In the genomic region with DNA sequence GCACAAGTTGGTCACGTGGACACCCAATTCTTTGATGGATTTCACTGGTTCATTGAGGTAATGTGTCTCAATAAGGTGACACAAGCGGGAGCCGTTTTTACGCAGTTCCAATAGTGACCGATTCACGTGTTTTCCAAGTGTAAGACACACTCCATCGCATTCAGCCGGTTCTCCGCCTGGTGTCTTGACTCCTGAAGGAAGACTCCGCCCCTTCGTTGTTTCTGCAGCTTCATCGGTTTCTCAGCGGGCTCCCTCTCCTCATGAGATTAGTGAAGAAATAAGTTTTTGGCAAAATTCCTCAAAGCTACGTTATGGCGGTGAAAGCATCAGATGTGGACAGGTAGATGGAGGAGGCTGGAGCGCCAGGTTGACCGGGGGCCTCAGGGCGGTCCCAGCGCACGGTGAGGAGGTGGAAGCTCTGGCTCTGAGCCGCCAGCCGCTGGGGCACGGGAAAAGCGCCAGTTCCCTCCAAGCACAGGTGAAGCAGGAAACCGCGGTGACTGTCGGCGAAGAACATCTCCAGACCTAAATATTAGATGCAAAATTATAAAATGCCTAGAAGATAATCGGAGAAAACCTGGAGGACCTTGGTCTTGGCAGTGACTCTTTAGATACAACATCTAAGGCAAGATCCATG, we compare ENCODE assay signal across 30 cellular contexts. TPM values are rescaled to one million over a fixed set of nuclear protein-coding genes. Genes with fewer than 3 reads are reported as not detected.
DNase-seq lines count a peak whose midpoint lies in the region; ATAC-seq, FAIRE-seq and TF ChIP-seq lines count a peak whose summit lies in the region.
"Had no signal": no experiment of that assay in that cellular context is flagged by ENCODE, and none has a peak within 500 bp of the region (broad histone marks: within the 10 kb centered on the region; RNA-seq: fewer than 3 reads in every experiment).

No MANE protein-coding gene starts in this region.

- CTCF ChIA-PET in activated CD4-positive, alpha-beta T cell treated with anti-CD3 and anti-CD28 coated beads for 36 hours (lab: Charles Lee), result interaction anchor here (0.7 to 13.4 kb wide), 3 partner anchors 11 to 318 kb away, joined by 4 to 114 read pairs (median 36); no protein-coding TSS in a partner anchor
- CTCF ChIA-PET in activated CD4-positive, alpha-beta memory T cell treated with anti-CD3 and anti-CD28 coated beads for 36 hours (lab: Charles Lee), result interaction anchor here (4.4 kb wide), 1 partner anchor 11 kb away, joined by 23 read pairs; no protein-coding TSS in a partner anchor
- CTCF ChIA-PET in K562 (lab: Yijun Ruan, JAX; ENCODE audit: low intra/inter-chr PET ratio) (no interaction called here), PC-3 (lab: Charles Lee) (no interaction called here)

- no peaks in the 10 kb centered on the region for H3K9me2 ChIP-seq in PC-3 (replicated peaks; ENCODE audit: low read length)

- TF ChIP-seq RAD21 in K562 (CRISPR knock-in tag; conservative IDR thresholded peaks at IDR 0.05 in 1 of 2, IDR thresholded peaks at IDR 0.05 in 1 of 2), result no peak

- no peaks in the 10 kb centered on the region for H3K36me3 ChIP-seq in CD4-positive, CD25-positive, alpha-beta regulatory T cell (ENCODE audit: control insufficient read depth, insufficient read depth, low read length)
- H3K36me3 ChIP-seq in K562 (ENCODE audit: control insufficient read depth, insufficient read depth, low read length), result no peaks in the 10 kb centered on the region
- no peaks in the 10 kb centered on the region for H3K36me3 ChIP-seq in PC-3 (ENCODE audit: low read depth, low read length)
- H3K36me3 ChIP-seq: colonic mucosa, neutrophil had no signal

- H2AFZ ChIP-seq in K562 (ENCODE audit: low read depth, low read length), result 0 out of 2 replicates have a peak overlapping the region, but pooled peaks have one; percentile 20
- H2AFZ ChIP-seq in PC-3 (ENCODE audit: low read length), result no peak overlapping the region

- H4K20me1 ChIP-seq in K562 (replicated peaks; ENCODE audit: control insufficient read depth, insufficient read depth, low read length) (no peaks in the 10 kb centered on the region), PC-3 (ENCODE audit: low read length) (no peaks in the 10 kb centered on the region)

- H3K4me1 ChIP-seq in CD4-positive, CD25-positive, alpha-beta regulatory T cell (ENCODE audit: control insufficient read depth, insufficient read depth, low read length, poor library complexity, severe bottlenecking), result peaks cover 25% of the 10 kb centered on the region
- H3K4me1 ChIP-seq in K562 (replicated peaks in 1 of 2; ENCODE audit: control insufficient read depth in 2 of 2, insufficient read depth in 2 of 2, low read length in 2 of 2) (peaks cover 2% of the 10 kb centered on the region in 2 experiments; a peak in 2 of 5 replicates), PC-3 (ENCODE audit: insufficient read depth, low read length) (peaks cover 26% of the 10 kb centered on the region)
- H3K4me1 ChIP-seq: colonic mucosa had no signal

- WGBS in K562 (ENCODE audit: insufficient coverage, low coverage, missing lambda C conversion rate), result 69% methylated on average over 29 of the region's 29 CpGs

- peak overlapping the region; percentile 93 for H3K4me3 Mint-ChIP-seq in activated CD4-positive, alpha-beta T cell treated with anti-CD3 and anti-CD28 coated beads for 36 hours
- H3K4me3 Mint-ChIP-seq in CD4-positive, CD25-positive, alpha-beta regulatory T cell, result peak overlapping the region in 3 of 4 donors; percentile 29 to 67 (median 64)
- H3K4me3 Mint-ChIP-seq in activated CD4-positive, alpha-beta memory T cell treated with anti-CD3 and anti-CD28 coated beads for 36 hours, result peak overlapping the region; percentile 31
- H3K4me3 Mint-ChIP-seq: B cell, memory B cell had no signal

- H3K4me3 ChIP-seq in CD4-positive, CD25-positive, alpha-beta regulatory T cell (ENCODE audit: low read depth, low read length), result peak overlapping the region; percentile 22
- H3K4me3 ChIP-seq in K562 (no peak overlapping the region), PC-3 (ENCODE audit: low read length) (no peak overlapping the region)
- H3K4me3 ChIP-seq: colonic mucosa had no signal

- TF ChIP-seq EP300 in K562 (IDR thresholded peaks at IDR 0.05; ENCODE audit: low read length), result no peak

- H3K4me1 Mint-ChIP-seq in activated CD4-positive, alpha-beta T cell treated with anti-CD3 and anti-CD28 coated beads for 36 hours, result peaks cover 71% of the 10 kb centered on the region
- H3K4me1 Mint-ChIP-seq in CD4-positive, CD25-positive, alpha-beta regulatory T cell, result peaks cover 30 to 55% (median 42%) of the 10 kb centered on the region in 4 donors
- H3K4me1 Mint-ChIP-seq in activated CD4-positive, alpha-beta memory T cell treated with anti-CD3 and anti-CD28 coated beads for 36 hours (ENCODE audit: low read depth), result peaks cover 71% of the 10 kb centered on the region

- no peak for DNase-seq in activated CD4-positive, alpha-beta T cell treated with anti-CD3 and anti-CD28 coated beads for 36 hours
- no peak for DNase-seq in activated CD4-positive, alpha-beta T cell treated with anti-CD3 and anti-CD28 coated beads, Interleukin-2, amount 50 U/mL, for 4 hours
- DNase-seq in CD4-positive, CD25-positive, alpha-beta regulatory T cell, result no peak
- no peak for DNase-seq in activated CD4-positive, alpha-beta memory T cell treated with anti-CD3 and anti-CD28 coated beads for 36 hours
- no peak for DNase-seq in K562 (ENCODE audit: extremely low read depth in 1 of 4, low spot score in 3 of 4)
- no peak for DNase-seq in caudate nucleus (lab: John Stamatoyannopoulos, UW)
- DNase-seq in COLO668 (lab: John Stamatoyannopoulos, UW; ENCODE audit: unreplicated experiment), result no peak
- no peak for DNase-seq in PC-3
- DNase-seq: activated CD4-positive, alpha-beta T cell treated with anti-CD3 and anti-CD28 coated beads, Interleukin-2, amount 50 U/mL, for 1 hour; amniotic stem cell; Calu3; colonic mucosa; KG1; left colon; MM.1S; NCI-H1436; NCI-H446 treated with DMSO at 0.1 percent for 48 hours; NK-92 treated with Interleukin-12 subunit alpha and Interleukin-12 subunit beta, amount 100 ng/mL, for 24 hours had no signal

- H3F3A ChIP-seq in PC-3 (ENCODE audit: low read length, unreplicated experiment), result no peaks in the 10 kb centered on the region

- H3K27me3 Mint-ChIP-seq in activated CD4-positive, alpha-beta T cell treated with anti-CD3 and anti-CD28 coated beads for 36 hours, result no peaks in the 10 kb centered on the region
- H3K27me3 Mint-ChIP-seq in CD4-positive, CD25-positive, alpha-beta regulatory T cell, result no peaks in the 10 kb centered on the region
- H3K27me3 Mint-ChIP-seq in activated CD4-positive, alpha-beta memory T cell treated with anti-CD3 and anti-CD28 coated beads for 36 hours, result no peaks in the 10 kb centered on the region

- no peak for FAIRE-seq in K562 (lab: Jason Lieb, UNC)
- FAIRE-seq: frontal cortex, GM12891, urothelium cell line had no signal

- no peak overlapping the region for H3K27ac ChIP-seq in CD4-positive, CD25-positive, alpha-beta regulatory T cell (ENCODE audit: insufficient read depth, low read length, poor library complexity, severe bottlenecking)
- H3K27ac ChIP-seq in K562 (ENCODE audit: extremely low read depth, low read depth, low read length), result no peak overlapping the region
- H3K27ac ChIP-seq in caudate nucleus (ENCODE audit: low read depth, low read length), result no peak overlapping the region
- no peak overlapping the region for H3K27ac ChIP-seq in PC-3 (ENCODE audit: low read length)
- H3K27ac ChIP-seq: colonic mucosa, neutrophil had no signal

- ATAC-seq in activated CD4-positive, alpha-beta T cell treated with anti-CD3 and anti-CD28 coated beads for 36 hours, result no peak
- no peak for ATAC-seq in CD4-positive, CD25-positive, alpha-beta regulatory T cell (ENCODE audit: low read depth in 2 of 2)
- ATAC-seq in K562 (no peak), PC-3 (no peak)
- ATAC-seq: esophagus mucosa, left colon, Panc1 had no signal

- H3K4me2 ChIP-seq in K562 (ENCODE audit: insufficient read depth, low read length) (no peak overlapping the region), PC-3 (ENCODE audit: low read length) (no peak overlapping the region)

- peaks cover 10% of the 10 kb centered on the region for H3K9me3 Mint-ChIP-seq in activated CD4-positive, alpha-beta T cell treated with anti-CD3 and anti-CD28 coated beads for 36 hours (ENCODE audit: low read depth)
- H3K9me3 Mint-ChIP-seq in CD4-positive, CD25-positive, alpha-beta regulatory T cell, result peaks cover 0 to 2% (median 0%) of the 10 kb centered on the region in 7 donors
- H3K9me3 Mint-ChIP-seq in activated CD4-positive, alpha-beta memory T cell treated with anti-CD3 and anti-CD28 coated beads for 36 hours, result no peaks in the 10 kb centered on the region
- H3K9me3 Mint-ChIP-seq: memory B cell had no signal

- H3K79me2 ChIP-seq in K562 (ENCODE audit: control insufficient read depth, insufficient read depth, low read length), result no peaks in the 10 kb centered on the region
- no peaks in the 10 kb centered on the region for H3K79me2 ChIP-seq in PC-3 (ENCODE audit: low read length)

- H3K27ac Mint-ChIP-seq in activated CD4-positive, alpha-beta T cell treated with anti-CD3 and anti-CD28 coated beads for 36 hours, result peak overlapping the region; percentile 100
- H3K27ac Mint-ChIP-seq in CD4-positive, CD25-positive, alpha-beta regulatory T cell, result no peak overlapping the region
- peak overlapping the region; percentile 14 for H3K27ac Mint-ChIP-seq in activated CD4-positive, alpha-beta memory T cell treated with anti-CD3 and anti-CD28 coated beads for 36 hours
- H3K27ac Mint-ChIP-seq: B cell, memory B cell had no signal

- no peak for TF ChIP-seq POLR2A in K562 (conservative IDR thresholded peaks at IDR 0.05)

- TF ChIP-seq CTCF in K562 (IDR thresholded peaks at IDR 0.05 in 2 of 3, conservative IDR thresholded peaks at IDR 0.05 in 1 of 3; ENCODE audit: insufficient read depth in 2 of 3, low read depth in 1 of 3, low read length in 3 of 3), result no peak
- TF ChIP-seq CTCF in PC-3 (conservative IDR thresholded peaks at IDR 0.05; ENCODE audit: low read depth, low read length), result no peak

- POLR2A ChIA-PET in activated CD4-positive, alpha-beta T cell treated with anti-CD3 and anti-CD28 coated beads for 36 hours (lab: Charles Lee), result interaction anchor here (1.2 to 7.2 kb wide), 3 partner anchors 12 to 52 kb away, joined by 5 to 107 read pairs (median 13); no protein-coding TSS in a partner anchor
- POLR2A ChIA-PET in activated CD4-positive, alpha-beta memory T cell treated with anti-CD3 and anti-CD28 coated beads for 36 hours (lab: Charles Lee), result interaction anchor here (0.5 to 1.0 kb wide), 2 partner anchors 11 to 29 kb away, joined by 3 to 5 read pairs; no protein-coding TSS in a partner anchor
- POLR2A ChIA-PET in K562 (lab: Yijun Ruan, JAX), result interaction anchor here (0.6 kb wide), 1 partner anchor 20 kb away, joined by 3 read pairs; no protein-coding TSS in a partner anchor
- POLR2A ChIA-PET in PC-3 (lab: Charles Lee; ENCODE audit: unreplicated experiment), result no interaction called here

- BruUV-seq in K562 (replicated peaks; lab: Mats Ljungman, UMichigan), result no TSS peak
- no TSS peak for BruUV-seq in PC-3 (replicated peaks; lab: Mats Ljungman, UMichigan)

- intact Hi-C loops in activated CD4-positive, alpha-beta T cell treated with anti-CD3 and anti-CD28 coated beads for 36 hours (cut with DNase I, micrococcal nuclease), result no loop called here
- intact Hi-C loops in activated CD4-positive, alpha-beta memory T cell treated with anti-CD3 and anti-CD28 coated beads for 36 hours (cut with micrococcal nuclease), result no loop called here
- intact Hi-C loops in K562 (cut with micrococcal nuclease) (no loop called here), PC-3 (cut with micrococcal nuclease) (no loop called here)

- H3K9ac ChIP-seq in K562 (ENCODE audit: insufficient read depth in 1 of 2, low read depth in 2 of 2, low read length in 2 of 2) (no peak overlapping the region), PC-3 (ENCODE audit: low read length) (no peak overlapping the region)

- in situ Hi-C loops in K562 (cut with MboI), result no loop called here

- no peaks in the 10 kb centered on the region for H3K27me3 ChIP-seq in CD4-positive, CD25-positive, alpha-beta regulatory T cell (ENCODE audit: control insufficient read depth, insufficient read depth, low read length)
- H3K27me3 ChIP-seq in K562 (ENCODE audit: control insufficient read depth in 2 of 2, insufficient read depth in 2 of 2, low read length in 2 of 2) (no peaks in the 10 kb centered on the region), PC-3 (ENCODE audit: low read length) (no peaks in the 10 kb centered on the region)
- H3K27me3 ChIP-seq: colonic mucosa had no signal

- H3K9me1 ChIP-seq in K562 (ENCODE audit: control insufficient read depth, insufficient read depth, low read length), result no peaks in the 10 kb centered on the region

- H3K9me3 ChIP-seq in CD4-positive, CD25-positive, alpha-beta regulatory T cell (ENCODE audit: control insufficient read depth in 2 of 2, low read length in 2 of 2), result no peaks in the 10 kb centered on the region
- H3K9me3 ChIP-seq in K562 (replicated peaks; ENCODE audit: control insufficient read depth, insufficient read depth, low read depth, low read length) (no peaks in the 10 kb centered on the region), PC-3 (ENCODE audit: low read length) (no peaks in the 10 kb centered on the region)
- H3K9me3 ChIP-seq: colonic mucosa, neutrophil had no signal

- peaks cover 58% of the 10 kb centered on the region for H3K36me3 Mint-ChIP-seq in activated CD4-positive, alpha-beta T cell treated with anti-CD3 and anti-CD28 coated beads for 36 hours (ENCODE audit: low read depth)
- H3K36me3 Mint-ChIP-seq in CD4-positive, CD25-positive, alpha-beta regulatory T cell, result peaks cover 3% of the 10 kb centered on the region
- H3K36me3 Mint-ChIP-seq in activated CD4-positive, alpha-beta memory T cell treated with anti-CD3 and anti-CD28 coated beads for 36 hours, result peaks cover 71% of the 10 kb centered on the region
- H3K36me3 Mint-ChIP-seq: memory B cell had no signal

RNA-seq across cellular contexts. Expression of a gene that starts 21.0 kb away (rescaled TPM):
- total RNA-seq in activated CD4-positive, alpha-beta T cell treated with anti-CD3 and anti-CD28 coated beads for 36 hours, result 100 to 1,000 TPM; 287 to 291 TPM
- 192 TPM for total RNA-seq in CD4-positive, CD25-positive, alpha-beta regulatory T cell
- 100 to 1,000 TPM; 341 to 457 (median 393) TPM for polyA plus RNA-seq in CD4-positive, CD25-positive, alpha-beta regulatory T cell
- 100 to 1,000 TPM; 335 to 355 TPM for total RNA-seq in activated CD4-positive, alpha-beta memory T cell treated with anti-CD3 and anti-CD28 coated beads for 36 hours
- total RNA-seq in K562 (2011; cell fraction: chromatin; rRNA removed; ENCODE audit: low replicate concordance), result not detected in 2 replicates
- total RNA-seq in K562 (2011; cell fraction: nucleolus; rRNA removed), result not detected in 2 replicates
- not detected in 2 replicates for total RNA-seq in K562 (2011; cell fraction: nucleoplasm; rRNA removed)
- not detected in 2 replicates for total RNA-seq in K562 (2014; rRNA removed)
- total RNA-seq in K562 (2014; rRNA removed; fragmentation: Illumina TruSeq; extraction: Trizol), result not detected in 2 replicates
- total RNA-seq in K562 (2015; rRNA removed; fragmentation: Illumina TruSeq; extraction: Trizol), result not detected in 2 replicates
- 0.16 and 0.29 TPM in 2 replicates for total RNA-seq in K562 (2021)
- polyA plus RNA-seq in K562 (2011; rRNA removed), result not detected in 2 replicates
- polyA plus RNA-seq in K562 (2011; cell fraction: cytosol; rRNA removed), result not detected in 2 replicates
- not detected in 2 replicates for polyA plus RNA-seq in K562 (2011; cell fraction: nucleus; rRNA removed)
- 0.06 TPM in 1 of 2 replicates, not detected in the other for polyA plus RNA-seq in K562 (2012)
- polyA plus RNA-seq in K562 (2014; fragmentation: Illumina TruSeq; extraction: Trizol), result 0.07 TPM in 1 of 2 replicates, not detected in the other
- polyA plus RNA-seq in K562 (2014; fragmentation: Nextera tagmentation; extraction: Ambion mirVana), result not detected
- not detected in 2 replicates for polyA plus RNA-seq in K562 (2014; rRNA removed)
- polyA minus RNA-seq in K562 (2011; rRNA and poly(A)+ RNA removed), result not detected in 2 replicates
- not detected in 2 replicates for polyA minus RNA-seq in K562 (2011; cell fraction: cytosol; rRNA and poly(A)+ RNA removed)
- not detected in 2 replicates for polyA minus RNA-seq in K562 (2011; cell fraction: nucleus; rRNA and poly(A)+ RNA removed)
- not detected in 2 replicates for total RNA-seq in PC-3 (2014; rRNA removed)
- total RNA-seq: A673, Calu3, frontal cortex, H4, HT1080, pulmonary artery endothelial cell had no signal

Comparison
In these comparisons a context has a peak if more than half of its experiments do, and no peak if none do; other contexts are left out.
1. H3K27ac Mint-ChIP-seq: peak in activated CD4-positive, alpha-beta T cell treated with anti-CD3 and anti-CD28 coated beads for 36 hours (single experiment) and activated CD4-positive, alpha-beta memory T cell treated with anti-CD3 and anti-CD28 coated beads for 36 hours (single experiment); none in CD4-positive, CD25-positive, alpha-beta regulatory T cell (0 of 3).
2. H3K4me3 Mint-ChIP-seq: peak in every context shown above with its lines; median percentile 93 in activated CD4-positive, alpha-beta T cell treated with anti-CD3 and anti-CD28 coated beads for 36 hours; 64 in CD4-positive, CD25-positive, alpha-beta regulatory T cell; 31 in activated CD4-positive, alpha-beta memory T cell treated with anti-CD3 and anti-CD28 coated beads for 36 hours.
3. RNA of a gene that starts 21.0 kb away (total RNA-seq): 335 to 355 TPM in activated CD4-positive, alpha-beta memory T cell treated with anti-CD3 and anti-CD28 coated beads for 36 hours, 287 to 291 TPM in activated CD4-positive, alpha-beta T cell treated with anti-CD3 and anti-CD28 coated beads for 36 hours and 192 TPM in CD4-positive, CD25-positive, alpha-beta regulatory T cell (single experiment); 0.16 to 0.29 TPM in K562 and not detected in PC-3; every median in the first group is over 100 times any median in the second.
4. CTCF ChIA-PET loops: an anchor here in activated CD4-positive, alpha-beta T cell treated with anti-CD3 and anti-CD28 coated beads for 36 hours (0.7 to 13.4 kb wide) and activated CD4-positive, alpha-beta memory T cell treated with anti-CD3 and anti-CD28 coated beads for 36 hours (4.4 kb wide); none called in K562 and PC-3.